In genomic region chr13:106768991-106769390, GRCh38 we compare ENCODE assay signal across 9 cellular contexts.
"Had no signal": no experiment of that assay in that cellular context is flagged by ENCODE, and none has a peak within 500 bp of the region (broad histone marks: within the 10 kb centered on the region; RNA-seq: fewer than 3 reads in every experiment).

No MANE protein-coding gene starts in this region.

- H3K36me3 ChIP-seq: HAP-1 had no signal

- H3K4me3 Mint-ChIP-seq: GM23338, HFFc6, IgD-negative memory B cell had no signal

- H3K4me3 ChIP-seq: GM23338, HAP-1 had no signal

- H3K27me3 Mint-ChIP-seq: IgD-negative memory B cell had no signal

- H3K9me3 ChIP-seq: HAP-1 had no signal

- H3K4me1 ChIP-seq: HAP-1 had no signal

- H3K4me1 Mint-ChIP-seq: GM23338, IgD-negative memory B cell had no signal

- H3K27ac ChIP-seq: HL-60 had no signal

- H3K27ac Mint-ChIP-seq: GM23338, HFFc6, IgD-negative memory B cell had no signal

- ATAC-seq: GM23338, HCT116, HepG2 had no signal

- DNase-seq: H7, HFFc6, KBM-7 had no signal

- H3K36me3 Mint-ChIP-seq: IgD-negative memory B cell had no signal
